In genomic region chr5:173459225-173459624, GRCh38 we compare ENCODE assay signal across 19 cellular contexts.
DNase-seq lines count a peak whose midpoint lies in the region; ATAC-seq and TF ChIP-seq lines count a peak whose summit lies in the region.
"Had no signal": no experiment of that assay in that cellular context is flagged by ENCODE, and none has a peak within 500 bp of the region (broad histone marks: within the 10 kb centered on the region; RNA-seq: fewer than 3 reads in every experiment).

No MANE protein-coding gene starts in this region.

- H3K9me3 ChIP-seq in mammary epithelial cell (replicated peaks; ENCODE audit: insufficient read depth, low read length) (no peaks in the 10 kb centered on the region), PC-9 (ENCODE audit: insufficient read depth, low read depth) (no peaks in the 10 kb centered on the region)
- H3K9me3 ChIP-seq in naive thymus-derived CD4-positive, alpha-beta T cell (ENCODE audit: control insufficient read depth in 2 of 3, low read length in 3 of 3), result no peaks in the 10 kb centered on the region

- H3K4me1 ChIP-seq in mammary epithelial cell (ENCODE audit: insufficient read depth, low read length), result peaks cover 26% of the 10 kb centered on the region
- H3K4me1 ChIP-seq in PC-9 (replicated peaks; ENCODE audit: insufficient read depth), result peaks cover 51% of the 10 kb centered on the region
- H3K4me1 ChIP-seq in naive thymus-derived CD4-positive, alpha-beta T cell (ENCODE audit: control insufficient read depth in 2 of 2, insufficient read depth in 2 of 2, low read length in 2 of 2), result no peaks in the 10 kb centered on the region

- CTCF ChIA-PET in MCF 10A (lab: Yijun Ruan, JAX), result no interaction called here
- CTCF ChIA-PET in mammary epithelial cell (lab: Charles Lee; ENCODE audit: low non-redundant PET), result no interaction called here
- CTCF ChIA-PET in PC-9 (lab: Charles Lee), result no interaction called here
- CTCF ChIA-PET in naive thymus-derived CD4-positive, alpha-beta T cell (lab: Charles Lee), result no interaction called here

- no peak overlapping the region for H3K27ac ChIP-seq in mammary epithelial cell (ENCODE audit: insufficient read depth, low read depth, low read length)
- H3K27ac ChIP-seq in PC-9, result peak overlapping the region; percentile 100
- H3K27ac ChIP-seq in naive thymus-derived CD4-positive, alpha-beta T cell (ENCODE audit: low read depth, low read length), result no peak overlapping the region
- H3K27ac ChIP-seq: 22Rv1 had no signal

- in situ Hi-C loops in mammary epithelial cell (cut with MboI; ENCODE audit: low sequenced_read_pairs in 2 of 2), result no loop called here

- H3K4me2 ChIP-seq in mammary epithelial cell (ENCODE audit: insufficient read depth, low read depth, low read length) (no peak overlapping the region), PC-9 (no peak overlapping the region)

- H3K36me3 ChIP-seq in mammary epithelial cell (ENCODE audit: insufficient read depth, low read length), result no peaks in the 10 kb centered on the region
- no peaks in the 10 kb centered on the region for H3K36me3 ChIP-seq in PC-9 (ENCODE audit: low read depth)
- no peaks in the 10 kb centered on the region for H3K36me3 ChIP-seq in naive thymus-derived CD4-positive, alpha-beta T cell (ENCODE audit: control insufficient read depth in 2 of 3, insufficient read depth in 3 of 3, low read length in 3 of 3)

- peak overlapping the region; percentile 59 for H3K27ac Mint-ChIP-seq in MCF 10A (ENCODE audit: low read depth, unreplicated experiment)
- H3K27ac Mint-ChIP-seq in naive thymus-derived CD4-positive, alpha-beta T cell, result no peak overlapping the region
- H3K27ac Mint-ChIP-seq: CD4-positive, alpha-beta memory T cell had no signal

- no peaks in the 10 kb centered on the region for H3K9me3 Mint-ChIP-seq in MCF 10A (ENCODE audit: unreplicated experiment)
- peaks cover 0 to 4% (median 0%) of the 10 kb centered on the region in 11 donors for H3K9me3 Mint-ChIP-seq in naive thymus-derived CD4-positive, alpha-beta T cell

- intact Hi-C loops in MCF 10A (cut with micrococcal nuclease), result loop anchor here (10.0 kb wide), 1 partner anchor 504 kb away; the partner anchor contains the start of gene RPL26L1
- intact Hi-C loops in mammary epithelial cell (cut with micrococcal nuclease), result no loop called here
- intact Hi-C loops in PC-9 (cut with micrococcal nuclease; ENCODE audit: unreplicated experiment), result loop anchor here (5.0 kb wide), 1 partner anchor 58 kb away; no protein-coding TSS in a partner anchor
- intact Hi-C loops in naive thymus-derived CD4-positive, alpha-beta T cell (cut with micrococcal nuclease), result no loop called here
- intact Hi-C loops in posterior vena cava (cut with DNase I), result loop anchor here in 1 of 2 donors (10.0 kb wide), 1 partner anchor 96 kb away; no protein-coding TSS in a partner anchor

- DNase-seq in MCF 10A (ENCODE audit: unreplicated experiment) (no peak), mammary epithelial cell (no peak), PC-9 (no peak), posterior vena cava (ENCODE audit: low spot score) (no peak), DMS153 (lab: John Stamatoyannopoulos, UW) (no peak)
- no peak for DNase-seq in naive thymus-derived CD4-positive, alpha-beta T cell
- DNase-seq: Calu3; CD4-positive, alpha-beta memory T cell; DMS53; KBM-7; NCI-H187 treated with DMSO at 0.1 percent for 48 hours; NCI-H2227 treated with DMSO at 0.1 percent for 48 hours; NCI-H82; SW 1271 had no signal

- H3K27me3 ChIP-seq in mammary epithelial cell (ENCODE audit: insufficient read depth, low read length) (no peaks in the 10 kb centered on the region), PC-9 (ENCODE audit: insufficient read depth, low read depth) (no peaks in the 10 kb centered on the region)
- H3K27me3 ChIP-seq in naive thymus-derived CD4-positive, alpha-beta T cell (ENCODE audit: control insufficient read depth in 2 of 2, insufficient read depth in 2 of 2, low read length in 2 of 2), result no peaks in the 10 kb centered on the region

- H3K36me3 Mint-ChIP-seq in MCF 10A (ENCODE audit: insufficient read depth, unreplicated experiment), result no peaks in the 10 kb centered on the region
- H3K36me3 Mint-ChIP-seq in naive thymus-derived CD4-positive, alpha-beta T cell, result no peaks in the 10 kb centered on the region
- H3K36me3 Mint-ChIP-seq: CD4-positive, alpha-beta memory T cell had no signal

- WGBS in mammary epithelial cell (ENCODE audit: low coverage, missing lambda C conversion rate), result 71% methylated on average over 7 of the region's 8 CpGs

- H3F3A ChIP-seq in PC-9 (ENCODE audit: insufficient read depth, low read depth), result peaks cover 37% of the 10 kb centered on the region

- H3K4me3 Mint-ChIP-seq in MCF 10A (ENCODE audit: unreplicated experiment), result no peak overlapping the region
- H3K4me3 Mint-ChIP-seq in naive thymus-derived CD4-positive, alpha-beta T cell, result no peak overlapping the region
- H3K4me3 Mint-ChIP-seq: CD4-positive, alpha-beta memory T cell had no signal

- peaks cover 39% of the 10 kb centered on the region for H3K4me1 Mint-ChIP-seq in MCF 10A (ENCODE audit: insufficient read depth, unreplicated experiment)
- H3K4me1 Mint-ChIP-seq in naive thymus-derived CD4-positive, alpha-beta T cell, result peaks cover 0 to 2% (median 0%) of the 10 kb centered on the region in 7 donors
- H3K4me1 Mint-ChIP-seq: CD4-positive, alpha-beta memory T cell had no signal

- peak; percentile 40 for ATAC-seq in naive thymus-derived CD4-positive, alpha-beta T cell
- ATAC-seq in GM19395 (IDR thresholded peaks at IDR 0.05; ENCODE audit: unreplicated experiment), result no peak
- no peak for ATAC-seq in GM19324 (IDR thresholded peaks at IDR 0.05; ENCODE audit: low FRiP score, unreplicated experiment)
- ATAC-seq: GM12878, Panc1 had no signal

- H3K4me3 ChIP-seq in mammary epithelial cell (replicated peaks in 1 of 3; ENCODE audit: insufficient read depth in 1 of 3, low read depth in 2 of 3, low read length in 3 of 3) (no peak overlapping the region), PC-9 (no peak overlapping the region)
- no peak overlapping the region for H3K4me3 ChIP-seq in naive thymus-derived CD4-positive, alpha-beta T cell (ENCODE audit: low read length)
- H3K4me3 ChIP-seq: GM12878 had no signal

- H3K79me2 ChIP-seq in mammary epithelial cell (ENCODE audit: insufficient read depth, low read length) (no peaks in the 10 kb centered on the region), PC-9 (ENCODE audit: low read depth) (no peaks in the 10 kb centered on the region)

- H3K27me3 Mint-ChIP-seq in MCF 10A (ENCODE audit: insufficient read depth, unreplicated experiment), result no peaks in the 10 kb centered on the region
- peaks cover 0 to 15% (median 0%) of the 10 kb centered on the region in 5 donors for H3K27me3 Mint-ChIP-seq in naive thymus-derived CD4-positive, alpha-beta T cell

- no peak overlapping the region for H3K9ac ChIP-seq in mammary epithelial cell (ENCODE audit: insufficient read depth, low read length)

- no peaks in the 10 kb centered on the region for H4K20me1 ChIP-seq in mammary epithelial cell (ENCODE audit: insufficient read depth, low read length)
- no peaks in the 10 kb centered on the region for H4K20me1 ChIP-seq in PC-9 (ENCODE audit: insufficient read depth)

- no peak for TF ChIP-seq CTCF in MCF 10A (IDR thresholded peaks at IDR 0.05; ENCODE audit: unreplicated experiment)
- no peak for TF ChIP-seq CTCF in mammary epithelial cell (conservative IDR thresholded peaks at IDR 0.05 in 1 of 2, IDR thresholded peaks at IDR 0.05 in 1 of 2; ENCODE audit: extremely low read depth in 1 of 2, insufficient read depth in 1 of 2, low read depth in 1 of 2, low read length in 2 of 2)
- TF ChIP-seq CTCF in PC-9 (conservative IDR thresholded peaks at IDR 0.05), result no peak

- H3K9me2 ChIP-seq in PC-9 (ENCODE audit: insufficient read depth), result no peaks in the 10 kb centered on the region

- dilution Hi-C loops in mammary epithelial cell (cut with HindIII; ENCODE audit: low sequenced_read_pairs), result no loop called here

- H2AFZ ChIP-seq in mammary epithelial cell (ENCODE audit: low read depth, low read length) (no peak overlapping the region), PC-9 (no peak overlapping the region)

- POLR2A ChIA-PET in MCF 10A (lab: Yijun Ruan, JAX) (interaction anchor here (1.1 kb wide), 1 partner anchor 12 kb away, joined by 4 read pairs; no protein-coding TSS in a partner anchor), PC-9 (lab: Charles Lee; ENCODE audit: unreplicated experiment) (no interaction called here)
- POLR2A ChIA-PET in naive thymus-derived CD4-positive, alpha-beta T cell (lab: Charles Lee), result no interaction called here

- BruUV-seq in MCF 10A (replicated peaks; lab: Mats Ljungman, UMichigan) (no TSS peak), mammary epithelial cell (replicated peaks; lab: Mats Ljungman, UMichigan) (no TSS peak), PC-9 (replicated peaks; lab: Mats Ljungman, UMichigan) (no TSS peak)

Comparison
In these comparisons a context has a peak if more than half of its experiments do, and no peak if none do; other contexts are left out.
1. intact Hi-C loops: an anchor here in MCF 10A (10.0 kb wide) and PC-9 (5.0 kb wide); none called in mammary epithelial cell and naive thymus-derived CD4-positive, alpha-beta T cell.